In genomic region chr1:36982708-36983107, GRCh38 we compare ENCODE assay signal across 18 cellular contexts. TPM values are rescaled to one million over a fixed set of nuclear protein-coding genes. Genes with fewer than 3 reads are reported as not detected.
"Had no signal": no experiment of that assay in that cellular context is flagged by ENCODE, and none has a peak within 500 bp of the region (broad histone marks: within the 10 kb centered on the region; RNA-seq: fewer than 3 reads in every experiment).

No MANE protein-coding gene starts in this region.

- H3K27ac ChIP-seq: brain microvascular endothelial cell, prostate gland, right lobe of liver, transverse colon had no signal

- H3K9me3 Mint-ChIP-seq: activated CD4-positive, alpha-beta memory T cell treated with anti-CD3 and anti-CD28 coated beads, Interleukin-2, amount 10 ng/mL, durations not matched to agents 7 days and 5 days; stimulated activated effector memory CD8-positive, alpha-beta T cell treated with anti-CD3 and anti-CD28 coated beads, Interleukin-12 subunit alpha, Interleukin-12 subunit beta, amount 100 ng/mL, for 72 hours had no signal

- ATAC-seq: activated CD4-positive, alpha-beta T cell treated with anti-CD3 and anti-CD28 coated beads for 36 hours; left colon; mucosa of descending colon; naive thymus-derived CD8-positive, alpha-beta T cell; right lobe of liver; stimulated activated effector memory CD8-positive, alpha-beta T cell treated with anti-CD3 and anti-CD28 coated beads, Interleukin-12 subunit alpha, Interleukin-12 subunit beta, amount 100 ng/mL, for 72 hours had no signal

- H3K4me1 Mint-ChIP-seq: activated CD4-positive, alpha-beta memory T cell treated with anti-CD3 and anti-CD28 coated beads, Interleukin-2, amount 10 ng/mL, durations not matched to agents 7 days and 5 days; activated CD4-positive, alpha-beta T cell treated with anti-CD3 and anti-CD28 coated beads for 36 hours; endodermal cell; stimulated activated effector memory CD8-positive, alpha-beta T cell treated with anti-CD3 and anti-CD28 coated beads, Interleukin-12 subunit alpha, Interleukin-12 subunit beta, amount 100 ng/mL, for 72 hours had no signal

- H3K27ac Mint-ChIP-seq: activated CD4-positive, alpha-beta memory T cell treated with anti-CD3 and anti-CD28 coated beads, Interleukin-2, amount 10 ng/mL, durations not matched to agents 7 days and 5 days; activated CD4-positive, alpha-beta T cell treated with anti-CD3 and anti-CD28 coated beads for 36 hours; activated naive CD8-positive, alpha-beta T cell; endodermal cell; naive thymus-derived CD8-positive, alpha-beta T cell; stimulated activated effector memory CD8-positive, alpha-beta T cell treated with anti-CD3 and anti-CD28 coated beads, Interleukin-12 subunit alpha, Interleukin-12 subunit beta, amount 100 ng/mL, for 72 hours had no signal

- H3K9me3 ChIP-seq: mucosa of descending colon, prostate gland, right lobe of liver, transverse colon had no signal

- H3K4me3 Mint-ChIP-seq: activated CD4-positive, alpha-beta memory T cell treated with anti-CD3 and anti-CD28 coated beads, Interleukin-2, amount 10 ng/mL, durations not matched to agents 7 days and 5 days; activated CD4-positive, alpha-beta T cell treated with anti-CD3 and anti-CD28 coated beads for 36 hours; activated naive CD8-positive, alpha-beta T cell; endodermal cell; naive thymus-derived CD8-positive, alpha-beta T cell; stimulated activated effector memory CD8-positive, alpha-beta T cell treated with anti-CD3 and anti-CD28 coated beads, Interleukin-12 subunit alpha, Interleukin-12 subunit beta, amount 100 ng/mL, for 72 hours had no signal

- H3K36me3 ChIP-seq: brain microvascular endothelial cell, prostate gland, right lobe of liver, transverse colon had no signal

- H3K4me1 ChIP-seq: prostate gland, right lobe of liver, transverse colon had no signal

- H3K4me3 ChIP-seq: mucosa of descending colon, prostate gland, right lobe of liver, transverse colon had no signal

- H3K27me3 ChIP-seq: brain microvascular endothelial cell had no signal

- H3K27me3 Mint-ChIP-seq: activated CD4-positive, alpha-beta memory T cell treated with anti-CD3 and anti-CD28 coated beads, Interleukin-2, amount 10 ng/mL, durations not matched to agents 7 days and 5 days had no signal

- H3K36me3 Mint-ChIP-seq: activated naive CD8-positive, alpha-beta T cell; naive thymus-derived CD8-positive, alpha-beta T cell; stimulated activated effector memory CD8-positive, alpha-beta T cell treated with anti-CD3 and anti-CD28 coated beads, Interleukin-12 subunit alpha, Interleukin-12 subunit beta, amount 100 ng/mL, for 72 hours had no signal

- DNase-seq: activated CD4-positive, alpha-beta memory T cell treated with anti-CD3 and anti-CD28 coated beads, Interleukin-2, amount 10 ng/mL, durations not matched to agents 7 days and 5 days; activated CD4-positive, alpha-beta T cell treated with anti-CD3 and anti-CD28 coated beads for 36 hours; activated gamma-delta T cell; activated T-cell treated with anti-CD3 and anti-CD28 coated beads, Interleukin-2, amount 50 U/mL, for 48 hours; brain microvascular endothelial cell; cerebellar nuclear complex; dermis blood vessel endothelial cell; endodermal cell; left colon; mucosa of descending colon; naive thymus-derived CD8-positive, alpha-beta T cell; occipital lobe; right lobe of liver; transverse colon had no signal

RNA-seq across cellular contexts. Expression of gene GRIK3, which starts 51.6 kb away (rescaled TPM):
- total RNA-seq: activated CD4-positive, alpha-beta memory T cell treated with anti-CD3 and anti-CD28 coated beads, Interleukin-2, amount 10 ng/mL, durations not matched to agents 7 days and 5 days; activated CD4-positive, alpha-beta T cell treated with anti-CD3 and anti-CD28 coated beads for 36 hours; dermis blood vessel endothelial cell; lung microvascular endothelial cell; naive thymus-derived CD8-positive, alpha-beta T cell had no signal
- polyA plus RNA-seq: naive thymus-derived CD8-positive, alpha-beta T cell had no signal
